In the genomic region with DNA sequence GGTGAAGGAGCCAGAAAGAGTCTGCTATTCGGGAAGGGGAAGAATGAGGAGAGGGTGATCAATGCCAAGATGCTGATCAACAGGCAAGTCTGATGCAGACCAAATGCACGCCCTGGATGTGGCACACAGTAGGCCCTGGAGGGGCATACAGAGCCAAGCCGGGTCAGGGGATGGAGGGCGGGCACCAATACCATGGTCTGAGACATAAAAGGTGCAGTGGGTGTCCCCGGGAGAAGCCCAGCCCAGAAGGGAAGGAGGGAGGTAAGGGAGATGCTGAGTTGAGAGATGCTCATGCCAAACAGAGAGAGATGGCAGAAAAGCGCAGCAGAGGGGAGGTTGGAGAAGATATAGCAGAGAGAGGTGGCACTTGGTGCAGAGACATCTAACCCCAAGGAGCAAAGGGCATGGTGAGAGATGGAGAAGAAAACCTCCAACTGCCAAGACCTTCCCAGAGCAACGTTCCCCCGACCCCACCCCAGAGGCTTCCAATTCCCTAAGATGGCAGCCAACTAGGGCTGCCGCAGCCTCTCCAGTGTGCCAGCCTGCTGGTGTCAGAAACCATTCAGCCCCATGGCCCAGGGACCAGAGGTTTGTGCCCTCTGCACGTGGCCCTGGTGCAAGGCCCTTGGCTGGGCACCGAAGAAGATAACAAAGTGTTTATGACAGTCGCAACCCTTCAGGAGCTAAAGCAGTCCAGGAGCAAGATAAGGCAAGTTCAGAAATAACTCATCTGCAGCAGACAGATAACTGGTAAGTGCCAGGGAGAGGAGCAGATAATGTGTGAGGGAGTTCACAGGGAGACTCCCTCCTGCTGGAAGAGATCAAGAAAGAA, we compare ENCODE assay signal across 1 cellular context.
TF ChIP-seq lines count a peak whose summit lies in the region.

No MANE protein-coding gene starts in this region.

TF ChIP-seq in K562, 482 proteins besides CTCF, POLR2A, EP300 and RAD21 (continued from another document):
- TF ChIP-seq, protein P1, sequence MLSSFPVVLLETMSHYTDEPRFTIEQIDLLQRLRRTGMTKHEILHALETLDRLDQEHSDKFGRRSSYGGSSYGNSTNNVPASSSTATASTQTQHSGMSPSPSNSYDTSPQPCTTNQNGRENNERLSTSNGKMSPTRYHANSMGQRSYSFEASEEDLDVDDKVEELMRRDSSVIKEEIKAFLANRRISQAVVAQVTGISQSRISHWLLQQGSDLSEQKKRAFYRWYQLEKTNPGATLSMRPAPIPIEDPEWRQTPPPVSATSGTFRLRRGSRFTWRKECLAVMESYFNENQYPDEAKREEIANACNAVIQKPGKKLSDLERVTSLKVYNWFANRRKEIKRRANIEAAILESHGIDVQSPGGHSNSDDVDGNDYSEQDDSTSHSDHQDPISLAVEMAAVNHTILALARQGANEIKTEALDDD (IDR thresholded peaks at IDR 0.05), result peak; percentile 59; the same call in 1 of the 2 replicates
- TF ChIP-seq CREM (IDR thresholded peaks at IDR 0.05; ENCODE audit: low read depth), result peak; percentile 81
- TF ChIP-seq DIDO1 (tag; IDR thresholded peaks at IDR 0.05; ENCODE audit: low read depth), result 0 out of 2 replicates have a peak, but pooled peaks have one; percentile 70
- TF ChIP-seq NR4A1 (CRISPR knock-in tag; IDR thresholded peaks at IDR 0.05), result no peak
- peak; percentile 84; the same call in 1 of the 2 replicates for TF ChIP-seq NR4A1 (tag; IDR thresholded peaks at IDR 0.05)
- TF ChIP-seq, protein P2, sequence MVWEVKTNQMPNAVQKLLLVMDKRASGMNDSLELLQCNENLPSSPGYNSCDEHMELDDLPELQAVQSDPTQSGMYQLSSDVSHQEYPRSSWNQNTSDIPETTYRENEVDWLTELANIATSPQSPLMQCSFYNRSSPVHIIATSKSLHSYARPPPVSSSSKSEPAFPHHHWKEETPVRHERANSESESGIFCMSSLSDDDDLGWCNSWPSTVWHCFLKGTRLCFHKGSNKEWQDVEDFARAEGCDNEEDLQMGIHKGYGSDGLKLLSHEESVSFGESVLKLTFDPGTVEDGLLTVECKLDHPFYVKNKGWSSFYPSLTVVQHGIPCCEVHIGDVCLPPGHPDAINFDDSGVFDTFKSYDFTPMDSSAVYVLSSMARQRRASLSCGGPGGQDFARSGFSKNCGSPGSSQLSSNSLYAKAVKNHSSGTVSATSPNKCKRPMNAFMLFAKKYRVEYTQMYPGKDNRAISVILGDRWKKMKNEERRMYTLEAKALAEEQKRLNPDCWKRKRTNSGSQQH (CRISPR knock-in tag; IDR thresholded peaks at IDR 0.05), result peak; percentile 32; the same call in 1 of the 2 replicates
- no peak for TF ChIP-seq MAFK (IDR thresholded peaks at IDR 0.05; ENCODE audit: low read length)
- no peak for TF ChIP-seq FUS (optimal IDR thresholded peaks at IDR 0.05; ENCODE audit: low read depth, low read length)
- TF ChIP-seq NUFIP1 (IDR thresholded peaks at IDR 0.05; ENCODE audit: partially characterized antibody), result no peak
- no peak for TF ChIP-seq SRSF9 (IDR thresholded peaks at IDR 0.05; ENCODE audit: borderline replicate concordance, low read depth, low read length)
- TF ChIP-seq DPF2 (IDR thresholded peaks at IDR 0.05), result peak; percentile 97
- no peak for TF ChIP-seq PHF21A (IDR thresholded peaks at IDR 0.05; ENCODE audit: borderline replicate concordance, low read depth)
- TF ChIP-seq, protein P3, sequence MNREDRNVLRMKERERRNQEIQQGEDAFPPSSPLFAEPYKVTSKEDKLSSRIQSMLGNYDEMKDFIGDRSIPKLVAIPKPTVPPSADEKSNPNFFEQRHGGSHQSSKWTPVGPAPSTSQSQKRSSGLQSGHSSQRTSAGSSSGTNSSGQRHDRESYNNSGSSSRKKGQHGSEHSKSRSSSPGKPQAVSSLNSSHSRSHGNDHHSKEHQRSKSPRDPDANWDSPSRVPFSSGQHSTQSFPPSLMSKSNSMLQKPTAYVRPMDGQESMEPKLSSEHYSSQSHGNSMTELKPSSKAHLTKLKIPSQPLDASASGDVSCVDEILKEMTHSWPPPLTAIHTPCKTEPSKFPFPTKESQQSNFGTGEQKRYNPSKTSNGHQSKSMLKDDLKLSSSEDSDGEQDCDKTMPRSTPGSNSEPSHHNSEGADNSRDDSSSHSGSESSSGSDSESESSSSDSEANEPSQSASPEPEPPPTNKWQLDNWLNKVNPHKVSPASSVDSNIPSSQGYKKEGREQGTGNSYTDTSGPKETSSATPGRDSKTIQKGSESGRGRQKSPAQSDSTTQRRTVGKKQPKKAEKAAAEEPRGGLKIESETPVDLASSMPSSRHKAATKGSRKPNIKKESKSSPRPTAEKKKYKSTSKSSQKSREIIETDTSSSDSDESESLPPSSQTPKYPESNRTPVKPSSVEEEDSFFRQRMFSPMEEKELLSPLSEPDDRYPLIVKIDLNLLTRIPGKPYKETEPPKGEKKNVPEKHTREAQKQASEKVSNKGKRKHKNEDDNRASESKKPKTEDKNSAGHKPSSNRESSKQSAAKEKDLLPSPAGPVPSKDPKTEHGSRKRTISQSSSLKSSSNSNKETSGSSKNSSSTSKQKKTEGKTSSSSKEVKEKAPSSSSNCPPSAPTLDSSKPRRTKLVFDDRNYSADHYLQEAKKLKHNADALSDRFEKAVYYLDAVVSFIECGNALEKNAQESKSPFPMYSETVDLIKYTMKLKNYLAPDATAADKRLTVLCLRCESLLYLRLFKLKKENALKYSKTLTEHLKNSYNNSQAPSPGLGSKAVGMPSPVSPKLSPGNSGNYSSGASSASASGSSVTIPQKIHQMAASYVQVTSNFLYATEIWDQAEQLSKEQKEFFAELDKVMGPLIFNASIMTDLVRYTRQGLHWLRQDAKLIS (CRISPR knock-in tag; IDR thresholded peaks at IDR 0.05), result peak; percentile 46; the same call in 1 of the 2 replicates
- TF ChIP-seq MTA1 (IDR thresholded peaks at IDR 0.05; ENCODE audit: borderline replicate concordance), result peak; percentile 82
- 0 out of 2 replicates have a peak, but pooled peaks have one; percentile 66 for TF ChIP-seq ZNF444 (CRISPR knock-in tag; IDR thresholded peaks at IDR 0.05)
- TF ChIP-seq RAD51 (IDR thresholded peaks at IDR 0.05; ENCODE audit: borderline replicate concordance, low read depth), result no peak
- TF ChIP-seq XRCC4 (IDR thresholded peaks at IDR 0.05; ENCODE audit: extremely low read depth, insufficient read depth, insufficient read length), result no peak
- TF ChIP-seq, protein P4, sequence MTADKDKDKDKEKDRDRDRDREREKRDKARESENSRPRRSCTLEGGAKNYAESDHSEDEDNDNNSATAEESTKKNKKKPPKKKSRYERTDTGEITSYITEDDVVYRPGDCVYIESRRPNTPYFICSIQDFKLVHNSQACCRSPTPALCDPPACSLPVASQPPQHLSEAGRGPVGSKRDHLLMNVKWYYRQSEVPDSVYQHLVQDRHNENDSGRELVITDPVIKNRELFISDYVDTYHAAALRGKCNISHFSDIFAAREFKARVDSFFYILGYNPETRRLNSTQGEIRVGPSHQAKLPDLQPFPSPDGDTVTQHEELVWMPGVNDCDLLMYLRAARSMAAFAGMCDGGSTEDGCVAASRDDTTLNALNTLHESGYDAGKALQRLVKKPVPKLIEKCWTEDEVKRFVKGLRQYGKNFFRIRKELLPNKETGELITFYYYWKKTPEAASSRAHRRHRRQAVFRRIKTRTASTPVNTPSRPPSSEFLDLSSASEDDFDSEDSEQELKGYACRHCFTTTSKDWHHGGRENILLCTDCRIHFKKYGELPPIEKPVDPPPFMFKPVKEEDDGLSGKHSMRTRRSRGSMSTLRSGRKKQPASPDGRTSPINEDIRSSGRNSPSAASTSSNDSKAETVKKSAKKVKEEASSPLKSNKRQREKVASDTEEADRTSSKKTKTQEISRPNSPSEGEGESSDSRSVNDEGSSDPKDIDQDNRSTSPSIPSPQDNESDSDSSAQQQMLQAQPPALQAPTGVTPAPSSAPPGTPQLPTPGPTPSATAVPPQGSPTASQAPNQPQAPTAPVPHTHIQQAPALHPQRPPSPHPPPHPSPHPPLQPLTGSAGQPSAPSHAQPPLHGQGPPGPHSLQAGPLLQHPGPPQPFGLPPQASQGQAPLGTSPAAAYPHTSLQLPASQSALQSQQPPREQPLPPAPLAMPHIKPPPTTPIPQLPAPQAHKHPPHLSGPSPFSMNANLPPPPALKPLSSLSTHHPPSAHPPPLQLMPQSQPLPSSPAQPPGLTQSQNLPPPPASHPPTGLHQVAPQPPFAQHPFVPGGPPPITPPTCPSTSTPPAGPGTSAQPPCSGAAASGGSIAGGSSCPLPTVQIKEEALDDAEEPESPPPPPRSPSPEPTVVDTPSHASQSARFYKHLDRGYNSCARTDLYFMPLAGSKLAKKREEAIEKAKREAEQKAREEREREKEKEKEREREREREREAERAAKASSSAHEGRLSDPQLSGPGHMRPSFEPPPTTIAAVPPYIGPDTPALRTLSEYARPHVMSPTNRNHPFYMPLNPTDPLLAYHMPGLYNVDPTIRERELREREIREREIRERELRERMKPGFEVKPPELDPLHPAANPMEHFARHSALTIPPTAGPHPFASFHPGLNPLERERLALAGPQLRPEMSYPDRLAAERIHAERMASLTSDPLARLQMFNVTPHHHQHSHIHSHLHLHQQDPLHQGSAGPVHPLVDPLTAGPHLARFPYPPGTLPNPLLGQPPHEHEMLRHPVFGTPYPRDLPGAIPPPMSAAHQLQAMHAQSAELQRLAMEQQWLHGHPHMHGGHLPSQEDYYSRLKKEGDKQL (CRISPR knock-in tag; IDR thresholded peaks at IDR 0.05; ENCODE audit: borderline replicate concordance), result 0 out of 2 replicates have a peak, but pooled peaks have one; percentile 61
- 0 out of 2 replicates have a peak, but pooled peaks have one; percentile 11 for TF ChIP-seq ZNF512 (tag; IDR thresholded peaks at IDR 0.05)
- TF ChIP-seq MAZ (CRISPR knock-in tag; conservative IDR thresholded peaks at IDR 0.05 in 1 of 2, IDR thresholded peaks at IDR 0.05 in 1 of 2), result peak; percentile 35 to 68; a peak in 3 of 4 replicates
- TF ChIP-seq, protein P5, sequence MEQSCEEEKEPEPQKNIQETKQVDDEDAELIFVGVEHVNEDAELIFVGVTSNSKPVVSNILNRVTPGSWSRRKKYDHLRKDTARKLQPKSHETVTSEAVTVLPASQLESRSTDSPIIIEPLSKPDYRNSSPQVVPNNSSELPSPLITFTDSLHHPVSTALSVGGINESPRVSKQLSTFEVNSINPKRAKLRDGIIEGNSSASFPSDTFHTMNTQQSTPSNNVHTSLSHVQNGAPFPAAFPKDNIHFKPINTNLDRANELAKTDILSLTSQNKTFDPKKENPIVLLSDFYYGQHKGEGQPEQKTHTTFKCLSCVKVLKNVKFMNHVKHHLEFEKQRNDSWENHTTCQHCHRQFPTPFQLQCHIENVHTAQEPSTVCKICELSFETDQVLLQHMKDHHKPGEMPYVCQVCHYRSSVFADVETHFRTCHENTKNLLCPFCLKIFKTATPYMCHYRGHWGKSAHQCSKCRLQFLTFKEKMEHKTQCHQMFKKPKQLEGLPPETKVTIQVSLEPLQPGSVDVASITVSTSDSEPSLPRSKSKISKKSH (CRISPR knock-in tag; IDR thresholded peaks at IDR 0.05), result no peak
- TF ChIP-seq, protein P6, sequence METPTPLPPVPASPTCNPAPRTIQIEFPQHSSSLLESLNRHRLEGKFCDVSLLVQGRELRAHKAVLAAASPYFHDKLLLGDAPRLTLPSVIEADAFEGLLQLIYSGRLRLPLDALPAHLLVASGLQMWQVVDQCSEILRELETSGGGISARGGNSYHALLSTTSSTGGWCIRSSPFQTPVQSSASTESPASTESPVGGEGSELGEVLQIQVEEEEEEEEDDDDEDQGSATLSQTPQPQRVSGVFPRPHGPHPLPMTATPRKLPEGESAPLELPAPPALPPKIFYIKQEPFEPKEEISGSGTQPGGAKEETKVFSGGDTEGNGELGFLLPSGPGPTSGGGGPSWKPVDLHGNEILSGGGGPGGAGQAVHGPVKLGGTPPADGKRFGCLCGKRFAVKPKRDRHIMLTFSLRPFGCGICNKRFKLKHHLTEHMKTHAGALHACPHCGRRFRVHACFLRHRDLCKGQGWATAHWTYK (CRISPR knock-in tag; IDR thresholded peaks at IDR 0.05), result peak; percentile 92
- no peak; the same call in 1 of the 2 replicates for TF ChIP-seq ZNF175 (CRISPR knock-in tag; IDR thresholded peaks at IDR 0.05; ENCODE audit: low read depth)
- TF ChIP-seq SMARCA4 (IDR thresholded peaks at IDR 0.05), result peak; percentile 98
- peak; percentile 93 for TF ChIP-seq MTA3 (IDR thresholded peaks at IDR 0.05; ENCODE audit: borderline replicate concordance)
- TF ChIP-seq, protein P7, sequence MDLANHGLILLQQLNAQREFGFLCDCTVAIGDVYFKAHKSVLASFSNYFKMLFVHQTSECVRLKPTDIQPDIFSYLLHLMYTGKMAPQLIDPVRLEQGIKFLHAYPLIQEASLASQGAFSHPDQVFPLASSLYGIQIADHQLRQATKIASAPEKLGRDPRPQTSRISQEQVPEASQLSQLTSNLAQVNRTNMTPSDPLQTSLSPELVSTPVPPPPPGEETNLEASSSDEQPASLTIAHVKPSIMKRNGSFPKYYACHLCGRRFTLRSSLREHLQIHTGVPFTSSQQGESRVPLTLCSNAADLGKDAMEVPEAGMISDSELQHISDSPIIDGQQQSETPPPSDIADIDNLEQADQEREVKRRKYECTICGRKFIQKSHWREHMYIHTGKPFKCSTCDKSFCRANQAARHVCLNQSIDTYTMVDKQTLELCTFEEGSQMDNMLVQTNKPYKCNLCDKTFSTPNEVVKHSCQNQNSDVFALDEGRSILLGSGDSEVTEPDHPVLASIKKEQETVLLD (IDR thresholded peaks at IDR 0.05), result 0 out of 2 replicates have a peak, but pooled peaks have one; percentile 62
- no peak for TF ChIP-seq ZC3H4 (CRISPR knock-in tag; IDR thresholded peaks at IDR 0.05; ENCODE audit: borderline replicate concordance)
- TF ChIP-seq ZNF384 (IDR thresholded peaks at IDR 0.05; ENCODE audit: low read depth, low read length), result no peak
- peak; percentile 79 for TF ChIP-seq NCOA1 (IDR thresholded peaks at IDR 0.05; ENCODE audit: low read depth)
- TF ChIP-seq NONO (IDR thresholded peaks at IDR 0.05; ENCODE audit: low read depth in 2 of 2, low read length in 1 of 2), result peak in 1 of 2 experiments; percentile 75; a peak in 1 of 4 replicates
- TF ChIP-seq ZKSCAN8 (CRISPR knock-in tag; IDR thresholded peaks at IDR 0.05), result peak; percentile 51; the same call in 1 of the 2 replicates
- TF ChIP-seq CEBPB (tag; IDR thresholded peaks at IDR 0.05), result 0 out of 2 replicates have a peak, but pooled peaks have one; percentile 11
- peak; percentile 62; the same call in 1 of the 2 replicates for TF ChIP-seq KHSRP (IDR thresholded peaks at IDR 0.05)
